Comparison of ENCODE assay signal across 9 cellular contexts in genomic region chr11:61587541-61587941, GRCh38. TPM values are rescaled to one million over a fixed set of nuclear protein-coding genes. Genes with fewer than 3 reads are reported as not detected.
DNase-seq lines count a peak whose midpoint lies in the region; ATAC-seq, FAIRE-seq and TF ChIP-seq lines count a peak whose summit lies in the region.
"Had no signal": no experiment of that assay in that cellular context is flagged by ENCODE, and none has a peak within 500 bp of the region (broad histone marks: within the 10 kb centered on the region; RNA-seq: fewer than 3 reads in every experiment).

No MANE protein-coding gene starts in this region.

- H3K4me1 ChIP-seq in CD8-positive, alpha-beta memory T cell (ENCODE audit: insufficient read depth, low read length): peaks cover 12% of the 10 kb centered on the region
- H3K4me1 ChIP-seq in RWPE2 (ENCODE audit: insufficient read depth, poor library complexity, severe bottlenecking): peaks cover 6% of the 10 kb centered on the region

- DNase-seq in CD8-positive, alpha-beta memory T cell: peak in 4 of 5 donors; percentile 20 to 66 (median 34)
- DNase-seq in RWPE2 (ENCODE audit: low spot score) (no peak), myocyte (ENCODE audit: low read depth) (peak; percentile 65), D721Med (ENCODE audit: insufficient read length, low spot score) (no peak), NCI-H2196 (lab: John Stamatoyannopoulos, UW; ENCODE audit: unreplicated experiment) (no peak)
- peak in 1 of 3 experiments; percentile 19 for DNase-seq in effector memory CD8-positive, alpha-beta T cell

- no peaks in the 10 kb centered on the region for H3K36me3 ChIP-seq in CD8-positive, alpha-beta memory T cell (ENCODE audit: insufficient read depth, low read length)
- H3K36me3 ChIP-seq in RWPE2 (ENCODE audit: low read depth): no peaks in the 10 kb centered on the region

- peaks cover 26 to 44% of the 10 kb centered on the region in 2 donors for H3K27me3 Mint-ChIP-seq in CD8-positive, alpha-beta memory T cell
- peaks cover 44 to 78% of the 10 kb centered on the region in 2 donors for H3K27me3 Mint-ChIP-seq in effector memory CD8-positive, alpha-beta T cell

- no peak overlapping the region for H3K27ac ChIP-seq in CD8-positive, alpha-beta memory T cell (ENCODE audit: low read depth, low read length)
- H3K27ac ChIP-seq in RWPE2 (ENCODE audit: poor library complexity, severe bottlenecking): no peak overlapping the region

- CTCF ChIA-PET in CD8-positive, alpha-beta memory T cell (lab: Charles Lee): no interaction called here

- H3K4me3 Mint-ChIP-seq in CD8-positive, alpha-beta memory T cell: peak overlapping the region; percentile 72 to 87 (median 81)
- H3K4me3 Mint-ChIP-seq in effector memory CD8-positive, alpha-beta T cell: peak overlapping the region; percentile 61 to 66

- H3K27ac Mint-ChIP-seq in CD8-positive, alpha-beta memory T cell: no peak overlapping the region
- H3K27ac Mint-ChIP-seq in effector memory CD8-positive, alpha-beta T cell: no peak overlapping the region

- TF ChIP-seq CTCF in RWPE2 (IDR thresholded peaks at IDR 0.05; ENCODE audit: poor library complexity, severe bottlenecking) (no peak), D721Med (IDR thresholded peaks at IDR 0.05; ENCODE audit: insufficient read depth, missing control alignments) (no peak)

- peak overlapping the region; percentile 65 for H3K4me3 ChIP-seq in CD8-positive, alpha-beta memory T cell (ENCODE audit: low read length)
- H3K4me3 ChIP-seq in RWPE2 (ENCODE audit: severe bottlenecking): peak overlapping the region; percentile 28

- no peaks in the 10 kb centered on the region for H3K36me3 Mint-ChIP-seq in CD8-positive, alpha-beta memory T cell
- no peaks in the 10 kb centered on the region for H3K36me3 Mint-ChIP-seq in effector memory CD8-positive, alpha-beta T cell (ENCODE audit: insufficient read depth)

- peak; percentile 70 for ATAC-seq in RWPE2 (ENCODE audit: low read depth)
- ATAC-seq in effector memory CD8-positive, alpha-beta T cell (replicated peaks): peak; percentile 42
- no peak for ATAC-seq in HG02610 (IDR thresholded peaks at IDR 0.05; ENCODE audit: unreplicated experiment)
- ATAC-seq in GM21786 (IDR thresholded peaks at IDR 0.05; ENCODE audit: unreplicated experiment): no peak

- peaks cover 11% of the 10 kb centered on the region for H3K27me3 ChIP-seq in CD8-positive, alpha-beta memory T cell (ENCODE audit: insufficient read depth, low read length, poor library complexity, severe bottlenecking)
- H3K27me3 ChIP-seq in RWPE2 (ENCODE audit: insufficient read depth, poor library complexity, severe bottlenecking): no peaks in the 10 kb centered on the region

- peaks cover 13 to 18% (median 15%) of the 10 kb centered on the region in 3 donors for H3K4me1 Mint-ChIP-seq in CD8-positive, alpha-beta memory T cell
- H3K4me1 Mint-ChIP-seq in effector memory CD8-positive, alpha-beta T cell (ENCODE audit: low read depth in 2 of 2): peaks cover 9 to 12% of the 10 kb centered on the region in 2 donors

- no peaks in the 10 kb centered on the region for H3K9me3 ChIP-seq in CD8-positive, alpha-beta memory T cell (ENCODE audit: low read length)
- H3K9me3 ChIP-seq in RWPE2 (ENCODE audit: severe bottlenecking): no peaks in the 10 kb centered on the region

- no peaks in the 10 kb centered on the region for H3K9me3 Mint-ChIP-seq in CD8-positive, alpha-beta memory T cell
- no peaks in the 10 kb centered on the region for H3K9me3 Mint-ChIP-seq in effector memory CD8-positive, alpha-beta T cell

- POLR2A ChIA-PET in CD8-positive, alpha-beta memory T cell (lab: Charles Lee): no interaction called here

- FAIRE-seq in D721Med (lab: Jason Lieb, UNC): no peak
- FAIRE-seq: frontal cortex had no signal

RNA-seq across cellular contexts. Expression of gene SYT7, which starts 6.7 kb away (rescaled TPM):
- not detected for total RNA-seq in CD8-positive, alpha-beta memory T cell
- polyA plus RNA-seq in CD8-positive, alpha-beta memory T cell: not detected
- total RNA-seq in myocyte: 6.0 and 13.9 TPM in 2 replicates
- 1.6 TPM for polyA plus RNA-seq in myocyte (2012)

Comparison
In these comparisons a context has a peak if more than half of its experiments do, and no peak if none do; other contexts are left out.
1. DNase-seq: peak in CD8-positive, alpha-beta memory T cell (4 of 5) and myocyte (single experiment); none in RWPE2 (single experiment), D721Med (single experiment) and NCI-H2196 (single experiment).
2. ATAC-seq: peak in RWPE2 (single experiment) and effector memory CD8-positive, alpha-beta T cell (single experiment); none in HG02610 (single experiment) and GM21786 (single experiment).